Comparison of ENCODE assay signal across 14 cellular contexts in genomic region chr2:42054657-42055430, GRCh38. TPM values are rescaled to one million over a fixed set of nuclear protein-coding genes. Genes with fewer than 3 reads are reported as not detected.
DNase-seq lines count a peak whose midpoint lies in the region; ATAC-seq and TF ChIP-seq lines count a peak whose summit lies in the region.
"Had no signal": no experiment of that assay in that cellular context is flagged by ENCODE, and none has a peak within 500 bp of the region (broad histone marks: within the 10 kb centered on the region; RNA-seq: fewer than 3 reads in every experiment).

No MANE protein-coding gene starts in this region.

- H3K79me2 ChIP-seq in hepatocyte = peaks cover 39% of the 10 kb centered on the region

- no peaks in the 10 kb centered on the region for H3K9me3 ChIP-seq in Caco-2
- H3K9me3 ChIP-seq in Panc1 (ENCODE audit: control insufficient read depth, insufficient read depth, low read depth, low read length) = no peaks in the 10 kb centered on the region
- no peaks in the 10 kb centered on the region for H3K9me3 ChIP-seq in hepatocyte (ENCODE audit: low read depth)

- no peaks in the 10 kb centered on the region for H3K9me3 Mint-ChIP-seq in Caco-2 (ENCODE audit: unreplicated experiment)
- no peaks in the 10 kb centered on the region for H3K9me3 Mint-ChIP-seq in activated T-helper 2 cell treated with anti-CD3 and anti-CD28 coated beads, Interferon-gamma antibody, Interleukin-2, Interleukin-4, amounts not matched to agents 10 μg/mL and 5 μg/mL and 100 μg/mL, durations not matched to agents 14 hours and 24 hours and 36 hours
- H3K9me3 Mint-ChIP-seq: CD4-positive, CD25-positive, alpha-beta regulatory T cell; naive B cell; stimulated activated effector memory CD8-positive, alpha-beta T cell treated with anti-CD3 and anti-CD28 coated beads, Interleukin-12 subunit alpha, Interleukin-12 subunit beta, amount 100 ng/mL, for 72 hours had no signal

- H3K4me1 Mint-ChIP-seq in Caco-2 (ENCODE audit: low read depth, unreplicated experiment) = peaks cover 67% of the 10 kb centered on the region
- H3K4me1 Mint-ChIP-seq in activated T-helper 2 cell treated with anti-CD3 and anti-CD28 coated beads, Interferon-gamma antibody, Interleukin-2, Interleukin-4, amounts not matched to agents 10 μg/mL and 5 μg/mL and 100 μg/mL, durations not matched to agents 14 hours and 24 hours and 36 hours (ENCODE audit: low read depth) = no peaks in the 10 kb centered on the region
- H3K4me1 Mint-ChIP-seq: CD4-positive, CD25-positive, alpha-beta regulatory T cell; naive B cell; stimulated activated effector memory CD8-positive, alpha-beta T cell treated with anti-CD3 and anti-CD28 coated beads, Interleukin-12 subunit alpha, Interleukin-12 subunit beta, amount 100 ng/mL, for 72 hours had no signal

- H3K4me3 ChIP-seq in Caco-2 (ENCODE audit: low read depth, low read length) (no peak overlapping the region), Panc1 (ENCODE audit: low read depth in 2 of 2, low read length in 2 of 2) (no peak overlapping the region), hepatocyte (no peak overlapping the region), rectal smooth muscle tissue (ENCODE audit: low read length) (peak overlapping the region; percentile 40)

- H3K27me3 ChIP-seq in Caco-2 (replicated peaks; ENCODE audit: control insufficient read depth, insufficient read depth, low read length) = no peaks in the 10 kb centered on the region
- no peaks in the 10 kb centered on the region for H3K27me3 ChIP-seq in Panc1 (ENCODE audit: control insufficient read depth, insufficient read depth, low read length)
- H3K27me3 ChIP-seq in hepatocyte = no peaks in the 10 kb centered on the region
- peaks cover 2% of the 10 kb centered on the region for H3K27me3 ChIP-seq in rectal smooth muscle tissue (ENCODE audit: control insufficient read depth, insufficient read depth, low read length)

- BruUV-seq in Caco-2 (replicated peaks; lab: Mats Ljungman, UMichigan) (no TSS peak), Panc1 (replicated peaks; lab: Mats Ljungman, UMichigan) (no TSS peak)

- H3K9ac ChIP-seq in rectal smooth muscle tissue (ENCODE audit: low read length) = peak overlapping the region; percentile 24

- ATAC-seq in Panc1 (peak; percentile 35), GM18520 (IDR thresholded peaks at IDR 0.05; ENCODE audit: unreplicated experiment) (no peak), GM21737 (IDR thresholded peaks at IDR 0.05; ENCODE audit: unreplicated experiment) (no peak)
- ATAC-seq: stimulated activated effector memory CD8-positive, alpha-beta T cell treated with anti-CD3 and anti-CD28 coated beads, Interleukin-12 subunit alpha, Interleukin-12 subunit beta, amount 100 ng/mL, for 72 hours had no signal

- CTCF ChIA-PET in Caco-2 (lab: Charles Lee) = interaction anchor here (0.7 to 4.6 kb wide), 8 partner anchors 10 to 274 kb away, joined by 3 to 44 read pairs (median 4); no protein-coding TSS in a partner anchor
- CTCF ChIA-PET in Panc1 (lab: Charles Lee) = no interaction called here

- DNase-seq in Caco-2 = peak; percentile 88 to 91
- no peak for DNase-seq in Panc1 (ENCODE audit: low read depth, low spot score)
- DNase-seq in hepatocyte (ENCODE audit: low spot score) = peak; percentile 78
- no peak for DNase-seq in NAMALWA (ENCODE audit: low spot score)
- DNase-seq in activated T-helper 2 cell treated with anti-CD3 and anti-CD28 coated beads, Interferon-gamma antibody, Interleukin-2, Interleukin-4, amounts not matched to agents 10 μg/mL and 5 μg/mL and 100 μg/mL, durations not matched to agents 14 hours and 24 hours and 36 hours (ENCODE audit: low spot score) = no peak
- DNase-seq: activated gamma-delta T cell treated with Interleukin-2 at 50 U/mL for 16 hours; CD4-positive, CD25-positive, alpha-beta regulatory T cell; cortex of kidney; naive B cell; NCI-H446 treated with DMSO at 0.1 percent for 48 hours had no signal

- H3K36me3 ChIP-seq in Caco-2 (ENCODE audit: control insufficient read depth, insufficient read depth, low read length) = peaks cover 29% of the 10 kb centered on the region
- H3K36me3 ChIP-seq in Panc1 (ENCODE audit: control insufficient read depth, insufficient read depth, low read length) = no peaks in the 10 kb centered on the region
- no peaks in the 10 kb centered on the region for H3K36me3 ChIP-seq in hepatocyte (replicated peaks; ENCODE audit: insufficient read depth, low read depth)
- H3K36me3 ChIP-seq in rectal smooth muscle tissue (ENCODE audit: control insufficient read depth, insufficient read depth, low read length) = peaks cover 26% of the 10 kb centered on the region

- H3K27ac Mint-ChIP-seq in Caco-2 (ENCODE audit: unreplicated experiment) = peak overlapping the region; percentile 98
- H3K27ac Mint-ChIP-seq in activated T-helper 2 cell treated with anti-CD3 and anti-CD28 coated beads, Interferon-gamma antibody, Interleukin-2, Interleukin-4, amounts not matched to agents 10 μg/mL and 5 μg/mL and 100 μg/mL, durations not matched to agents 14 hours and 24 hours and 36 hours = no peak overlapping the region
- H3K27ac Mint-ChIP-seq: CD4-positive, CD25-positive, alpha-beta regulatory T cell; naive B cell; stimulated activated effector memory CD8-positive, alpha-beta T cell treated with anti-CD3 and anti-CD28 coated beads, Interleukin-12 subunit alpha, Interleukin-12 subunit beta, amount 100 ng/mL, for 72 hours had no signal

- H3K27ac ChIP-seq in Panc1 (ENCODE audit: low read length) (no peak overlapping the region), hepatocyte (peak overlapping the region; percentile 95), rectal smooth muscle tissue (ENCODE audit: low read depth, low read length) (peak overlapping the region; percentile 94)

- POLR2A ChIA-PET in Caco-2 (lab: Charles Lee) = interaction anchor here (1.4 to 2.4 kb wide), 4 partner anchors 7 to 195 kb away, joined by 6 to 28 read pairs (median 7); partner anchors contain the start of gene PKDCC
- POLR2A ChIA-PET in Panc1 (lab: Charles Lee) = no interaction called here

- TF ChIP-seq CTCF in Caco-2 (IDR thresholded peaks at IDR 0.05; ENCODE audit: insufficient read depth in 1 of 2, low read depth in 1 of 2, low read length in 1 of 2, severe bottlenecking in 1 of 2, unreplicated experiment in 1 of 2) (peak; percentile 41 to 84), Panc1 (IDR thresholded peaks at IDR 0.05) (no peak), hepatocyte (IDR thresholded peaks at IDR 0.05; ENCODE audit: poor library complexity) (peak; percentile 35)

- no peak overlapping the region for H2AFZ ChIP-seq in hepatocyte

- H3K9me2 ChIP-seq in hepatocyte (replicated peaks; ENCODE audit: insufficient read depth) = no peaks in the 10 kb centered on the region

- H3K4me3 Mint-ChIP-seq in Caco-2 (ENCODE audit: unreplicated experiment) = peak overlapping the region; percentile 69
- no peak overlapping the region for H3K4me3 Mint-ChIP-seq in activated T-helper 2 cell treated with anti-CD3 and anti-CD28 coated beads, Interferon-gamma antibody, Interleukin-2, Interleukin-4, amounts not matched to agents 10 μg/mL and 5 μg/mL and 100 μg/mL, durations not matched to agents 14 hours and 24 hours and 36 hours (ENCODE audit: low read depth)
- H3K4me3 Mint-ChIP-seq: CD4-positive, CD25-positive, alpha-beta regulatory T cell; naive B cell; stimulated activated effector memory CD8-positive, alpha-beta T cell treated with anti-CD3 and anti-CD28 coated beads, Interleukin-12 subunit alpha, Interleukin-12 subunit beta, amount 100 ng/mL, for 72 hours had no signal

- in situ Hi-C loops in Panc1 (cut with HindIII; ENCODE audit: low pct_unique_long_range_greater_than_20kb, low sequenced_read_pairs) = no loop called here

- intact Hi-C loops in Caco-2 (cut with micrococcal nuclease; ENCODE audit: unreplicated experiment) = loop anchor here (1.0 to 2.0 kb wide), 2 partner anchors 116 to 201 kb away; no protein-coding TSS in a partner anchor
- intact Hi-C loops in Panc1 (cut with micrococcal nuclease; ENCODE audit: unreplicated experiment) = no loop called here
- intact Hi-C loops in activated T-helper 2 cell treated with anti-CD3 and anti-CD28 coated beads, Interferon-gamma antibody, Interleukin-2, Interleukin-4, amounts not matched to agents 10 μg/mL and 5 μg/mL and 100 μg/mL, durations not matched to agents 14 hours and 24 hours and 36 hours (cut with micrococcal nuclease) = no loop called here

- H4K20me1 ChIP-seq in hepatocyte (ENCODE audit: insufficient read depth, poor library complexity, severe bottlenecking) = no peaks in the 10 kb centered on the region

- H3K36me3 Mint-ChIP-seq in Caco-2 (ENCODE audit: insufficient read depth, unreplicated experiment) = peaks cover 100% of the 10 kb centered on the region
- H3K36me3 Mint-ChIP-seq in activated T-helper 2 cell treated with anti-CD3 and anti-CD28 coated beads, Interferon-gamma antibody, Interleukin-2, Interleukin-4, amounts not matched to agents 10 μg/mL and 5 μg/mL and 100 μg/mL, durations not matched to agents 14 hours and 24 hours and 36 hours (ENCODE audit: low read depth) = no peaks in the 10 kb centered on the region
- H3K36me3 Mint-ChIP-seq: CD4-positive, CD25-positive, alpha-beta regulatory T cell; naive B cell; stimulated activated effector memory CD8-positive, alpha-beta T cell treated with anti-CD3 and anti-CD28 coated beads, Interleukin-12 subunit alpha, Interleukin-12 subunit beta, amount 100 ng/mL, for 72 hours had no signal

- 72% methylated on average over 20 of the region's 20 CpGs for WGBS in hepatocyte (ENCODE audit: low lambda C conversion rate, missing lambda C conversion rate)

- H3K4me1 ChIP-seq in Caco-2 (peaks cover 93% of the 10 kb centered on the region), Panc1 (ENCODE audit: control insufficient read depth, insufficient read depth, low read length) (peaks cover 42% of the 10 kb centered on the region), hepatocyte (ENCODE audit: insufficient read depth) (peaks cover 76% of the 10 kb centered on the region), rectal smooth muscle tissue (ENCODE audit: control insufficient read depth, insufficient read depth, low read length) (peaks cover 61% of the 10 kb centered on the region)

- H3K4me2 ChIP-seq in hepatocyte = peak overlapping the region; percentile 89

- no peaks in the 10 kb centered on the region for H3K27me3 Mint-ChIP-seq in Caco-2 (ENCODE audit: insufficient read depth, unreplicated experiment)
- peaks cover 20% of the 10 kb centered on the region for H3K27me3 Mint-ChIP-seq in activated T-helper 2 cell treated with anti-CD3 and anti-CD28 coated beads, Interferon-gamma antibody, Interleukin-2, Interleukin-4, amounts not matched to agents 10 μg/mL and 5 μg/mL and 100 μg/mL, durations not matched to agents 14 hours and 24 hours and 36 hours (ENCODE audit: low read depth)

RNA-seq across cellular contexts. Expression of gene PKDCC, which starts 7.0 kb away (rescaled TPM):
- total RNA-seq in Caco-2 (2022) (322 and 339 TPM in 2 replicates), Panc1 (2021; ENCODE audit: unreplicated experiment) (14.8 TPM), hepatocyte (278 and 339 TPM in 2 replicates)
- polyA plus RNA-seq in Panc1 (2012; ENCODE audit: insufficient read length) = 18.7 TPM
- polyA plus RNA-seq in hepatocyte = 270 and 281 TPM in 2 replicates
- 0.11 TPM in 1 of 2 replicates, not detected in the other for total RNA-seq in activated T-helper 2 cell treated with anti-CD3 and anti-CD28 coated beads, Interferon-gamma antibody, Interleukin-2, Interleukin-4, amounts not matched to agents 10 μg/mL and 5 μg/mL and 100 μg/mL, durations not matched to agents 14 hours and 24 hours and 36 hours
- total RNA-seq: CD4-positive, CD25-positive, alpha-beta regulatory T cell had no signal
- polyA plus RNA-seq: CD4-positive, CD25-positive, alpha-beta regulatory T cell had no signal

Comparison
In these comparisons a context has a peak if more than half of its experiments do, and no peak if none do; other contexts are left out.
1. DNase-seq: peak in Caco-2 (2 of 2) and hepatocyte (single experiment); none in Panc1 (single experiment), NAMALWA (single experiment) and activated T-helper 2 cell treated with anti-CD3 and anti-CD28 coated beads, Interferon-gamma antibody, Interleukin-2, Interleukin-4, amounts not matched to agents 10 μg/mL and 5 μg/mL and 100 μg/mL, durations not matched to agents 14 hours and 24 hours and 36 hours (single experiment).
2. RNA of gene PKDCC, which starts 7.0 kb away (total RNA-seq): 322 to 339 TPM in Caco-2 and 278 to 339 TPM in hepatocyte; 14.8 TPM in Panc1 (single experiment) and 0.11 TPM in activated T-helper 2 cell treated with anti-CD3 and anti-CD28 coated beads, Interferon-gamma antibody, Interleukin-2, Interleukin-4, amounts not matched to agents 10 μg/mL and 5 μg/mL and 100 μg/mL, durations not matched to agents 14 hours and 24 hours and 36 hours; every median in the first group is over 10 times any median in the second.